In the genomic region with DNA sequence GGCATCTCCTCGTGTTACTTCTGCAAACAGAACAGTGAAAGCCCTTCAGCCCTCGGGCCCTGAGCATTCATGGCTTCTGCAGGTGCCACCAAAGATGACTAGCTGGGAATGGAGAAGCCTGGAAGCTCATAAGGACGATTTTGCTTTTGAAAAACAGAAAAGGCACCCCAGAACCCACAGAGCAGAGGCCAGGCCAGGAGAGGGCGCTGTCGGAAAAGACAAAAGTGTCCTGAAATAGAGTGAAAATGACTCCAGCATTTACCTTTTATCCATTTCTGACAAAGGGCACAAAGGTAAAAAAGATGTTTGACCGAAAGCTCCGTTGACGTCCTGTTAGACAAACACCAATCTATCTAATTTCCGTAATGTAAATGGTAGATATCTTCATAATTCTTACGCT, we compare ENCODE assay signal across 8 cellular contexts. TPM values are rescaled to one million over a fixed set of nuclear protein-coding genes. Genes with fewer than 3 reads are reported as not detected.
DNase-seq lines count a peak whose midpoint lies in the region; ATAC-seq and TF ChIP-seq lines count a peak whose summit lies in the region.

No MANE protein-coding gene starts in this region.

- POLR2A ChIA-PET in activated CD4-positive, alpha-beta memory T cell treated with anti-CD3 and anti-CD28 coated beads for 36 hours (lab: Charles Lee), result interaction anchor here (0.7 kb wide), 1 partner anchor 304 kb away, joined by 7 read pairs; no protein-coding TSS in a partner anchor

- no peaks in the 10 kb centered on the region for H3K4me1 ChIP-seq in suprapubic skin

- H3K27me3 ChIP-seq in GM06990 (replicated peaks; ENCODE audit: control insufficient read depth, insufficient read depth, low read length) (peaks cover 1% of the 10 kb centered on the region; the same call in 1 of the 2 replicates), suprapubic skin (peaks cover 16% of the 10 kb centered on the region)

- TF ChIP-seq CTCF in GM06990 (IDR thresholded peaks at IDR 0.05; ENCODE audit: insufficient read depth, low read length, poor library complexity, severe bottlenecking), result peak; percentile 78
- TF ChIP-seq CTCF in neural crest cell (conservative IDR thresholded peaks at IDR 0.05), result peak; percentile 63
- TF ChIP-seq CTCF in suprapubic skin (IDR thresholded peaks at IDR 0.05), result peak; percentile 62 to 63

- H3K36me3 ChIP-seq in GM06990 (ENCODE audit: control insufficient read depth, insufficient read depth, low read length), result no peaks in the 10 kb centered on the region
- no peaks in the 10 kb centered on the region for H3K36me3 ChIP-seq in suprapubic skin

- intact Hi-C loops in activated CD4-positive, alpha-beta memory T cell treated with anti-CD3 and anti-CD28 coated beads for 36 hours (cut with micrococcal nuclease), result no loop called here

- TF ChIP-seq EP300 in suprapubic skin (IDR thresholded peaks at IDR 0.05), result no peak

- H3K4me3 ChIP-seq in GM06990 (replicated peaks; ENCODE audit: low read depth, low read length), result no peak overlapping the region
- no peak overlapping the region for H3K4me3 ChIP-seq in suprapubic skin

- no peak overlapping the region for H3K4me3 Mint-ChIP-seq in activated CD4-positive, alpha-beta memory T cell treated with anti-CD3 and anti-CD28 coated beads for 36 hours
- no peak overlapping the region for H3K4me3 Mint-ChIP-seq in effector memory CD8-positive, alpha-beta T cell
- no peak overlapping the region for H3K4me3 Mint-ChIP-seq in neural crest cell

- no peak for TF ChIP-seq POLR2A in suprapubic skin (IDR thresholded peaks at IDR 0.05)

- CTCF ChIA-PET in activated CD4-positive, alpha-beta memory T cell treated with anti-CD3 and anti-CD28 coated beads for 36 hours (lab: Charles Lee), result interaction anchor here (0.7 to 3.9 kb wide), 19 partner anchors 8 to 823 kb away, joined by 3 to 68 read pairs (median 4); no protein-coding TSS in a partner anchor

- H3K4me1 Mint-ChIP-seq in activated CD4-positive, alpha-beta memory T cell treated with anti-CD3 and anti-CD28 coated beads for 36 hours (ENCODE audit: low read depth), result no peaks in the 10 kb centered on the region
- H3K4me1 Mint-ChIP-seq in effector memory CD8-positive, alpha-beta T cell (ENCODE audit: low read depth in 2 of 2), result peaks cover 0 to 2% of the 10 kb centered on the region in 2 donors
- peaks cover 3% of the 10 kb centered on the region for H3K4me1 Mint-ChIP-seq in neural crest cell

- no peak for ATAC-seq in effector memory CD8-positive, alpha-beta T cell (replicated peaks)
- ATAC-seq in HG03378 (IDR thresholded peaks at IDR 0.05; ENCODE audit: unreplicated experiment), result no peak

- H3K36me3 Mint-ChIP-seq in activated CD4-positive, alpha-beta memory T cell treated with anti-CD3 and anti-CD28 coated beads for 36 hours, result no peaks in the 10 kb centered on the region
- no peaks in the 10 kb centered on the region for H3K36me3 Mint-ChIP-seq in effector memory CD8-positive, alpha-beta T cell (ENCODE audit: insufficient read depth)
- H3K36me3 Mint-ChIP-seq in neural crest cell (ENCODE audit: low read depth), result peaks cover 20% of the 10 kb centered on the region

- H3K27ac ChIP-seq in suprapubic skin, result no peak overlapping the region

- DNase-seq in GM06990 (ENCODE audit: extremely low read depth, insufficient read length) (no peak), NCI-H1092 (lab: John Stamatoyannopoulos, UW) (peak; percentile 51), neural crest cell (ENCODE audit: low read depth, low spot score) (peak; percentile 36), suprapubic skin (ENCODE audit: low spot score in 2 of 2) (no peak), NCI-H2107 treated with DMSO at 0.1 percent for 48 hours (lab: John Stamatoyannopoulos, UW; ENCODE audit: unreplicated experiment) (no peak)
- peak; percentile 79 for DNase-seq in activated CD4-positive, alpha-beta memory T cell treated with anti-CD3 and anti-CD28 coated beads for 36 hours
- peak; percentile 59 to 65 (median 61) for DNase-seq in effector memory CD8-positive, alpha-beta T cell

- WGBS in suprapubic skin, result 27% methylated on average over 10 of the region's 10 CpGs

- H3K9me3 ChIP-seq in suprapubic skin, result no peaks in the 10 kb centered on the region

- H3K9me3 Mint-ChIP-seq in activated CD4-positive, alpha-beta memory T cell treated with anti-CD3 and anti-CD28 coated beads for 36 hours, result no peaks in the 10 kb centered on the region
- no peaks in the 10 kb centered on the region for H3K9me3 Mint-ChIP-seq in effector memory CD8-positive, alpha-beta T cell
- H3K9me3 Mint-ChIP-seq in neural crest cell, result peaks cover 9% of the 10 kb centered on the region

- peaks cover 32% of the 10 kb centered on the region for H3K27me3 Mint-ChIP-seq in activated CD4-positive, alpha-beta memory T cell treated with anti-CD3 and anti-CD28 coated beads for 36 hours
- H3K27me3 Mint-ChIP-seq in effector memory CD8-positive, alpha-beta T cell, result peaks cover 43 to 57% of the 10 kb centered on the region in 2 donors
- H3K27me3 Mint-ChIP-seq in neural crest cell (ENCODE audit: low read depth), result peaks cover 18% of the 10 kb centered on the region

- no peak overlapping the region for H3K27ac Mint-ChIP-seq in activated CD4-positive, alpha-beta memory T cell treated with anti-CD3 and anti-CD28 coated beads for 36 hours
- no peak overlapping the region for H3K27ac Mint-ChIP-seq in effector memory CD8-positive, alpha-beta T cell
- H3K27ac Mint-ChIP-seq in neural crest cell (ENCODE audit: unreplicated experiment), result no peak overlapping the region

RNA-seq across cellular contexts. Expression of gene ZNF195, which starts 37.6 kb away (rescaled TPM):
- total RNA-seq in activated CD4-positive, alpha-beta memory T cell treated with anti-CD3 and anti-CD28 coated beads for 36 hours, result 10 to 100 TPM; 33.8 to 34.3 TPM
- total RNA-seq in neural crest cell (70.4 and 71.7 TPM in 2 replicates), suprapubic skin (10 to 100 TPM; 14.4 to 22.4 (median 18.2) TPM)

Comparison
In these comparisons a context has a peak if more than half of its experiments do, and no peak if none do; other contexts are left out.
1. DNase-seq: peak in NCI-H1092 (single experiment), activated CD4-positive, alpha-beta memory T cell treated with anti-CD3 and anti-CD28 coated beads for 36 hours (single experiment), effector memory CD8-positive, alpha-beta T cell (3 of 3) and neural crest cell (single experiment); none in GM06990 (single experiment), suprapubic skin (0 of 2) and NCI-H2107 treated with DMSO at 0.1 percent for 48 hours (single experiment).
2. Peak in every context shown above with its lines, with median percentiles within 50 percentile points of each other: CTCF ChIP-seq.